ENCODE assay signal across 8 cellular contexts in the genomic region with DNA sequence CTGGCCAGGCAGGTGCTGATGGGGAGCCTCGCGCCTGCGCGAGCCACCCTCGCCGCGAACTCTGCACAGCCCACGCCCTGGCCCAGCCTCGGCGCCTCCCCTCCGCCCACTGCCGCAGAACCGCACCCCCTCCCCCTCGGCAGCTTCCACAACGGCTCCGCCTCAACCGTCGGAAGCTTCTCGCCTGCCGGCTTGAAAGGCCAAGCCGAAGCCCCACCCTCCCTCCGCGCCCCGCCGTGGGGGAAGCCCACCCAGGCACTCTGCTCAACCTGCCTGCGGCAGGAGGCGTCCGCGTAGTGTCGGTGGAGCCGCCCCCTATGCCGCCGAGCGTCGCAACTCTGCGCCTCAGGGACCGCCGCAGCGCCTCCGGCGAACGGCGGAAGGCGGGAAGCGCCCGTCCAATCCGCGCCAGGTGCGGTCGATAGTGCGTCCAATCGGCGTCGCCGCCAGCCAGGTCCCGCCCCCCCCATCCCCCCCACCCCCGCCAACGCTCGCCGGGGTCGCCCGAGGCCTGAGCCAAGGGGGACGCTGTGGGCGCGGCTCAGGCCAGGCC. TPM values are rescaled to one million over a fixed set of nuclear protein-coding genes. Genes with fewer than 3 reads are reported as not detected.
A peak's percentile ranks its signal among the peaks of the same experiment; 100 is the strongest.
DNase-seq lines count a peak whose midpoint lies in the region; ATAC-seq and TF ChIP-seq lines count a peak whose summit lies in the region.

Gene SYCP2, minus strand, starts transcription at position 342 of the 553 bp plus-strand sequence. CDS start 11,224 bp downstream, outside the sequence.

- peak within 1 kb of the TSS; percentile 49 for H2AFZ ChIP-seq in MM.1S (ENCODE audit: low read length)

- TF ChIP-seq CTCF in MM.1S (IDR thresholded peaks at IDR 0.05; ENCODE audit: low read length) (no peak), foreskin keratinocyte (conservative IDR thresholded peaks at IDR 0.05) (no peak), ovary (IDR thresholded peaks at IDR 0.05) (no peak), upper lobe of right lung (IDR thresholded peaks at IDR 0.05) (no peak)

- H3K4me3 ChIP-seq in MM.1S (ENCODE audit: low read length) (peak within 1 kb of the TSS; percentile 57), ovary (peak within 1 kb of the TSS; percentile 57), upper lobe of right lung (peak within 1 kb of the TSS; percentile 71)

- intact Hi-C loops in ovary (cut with DNase I): loop anchor here in 1 of 4 donors (10.0 kb wide), 1 partner anchor 359 kb away; no protein-coding TSS in a partner anchor
- intact Hi-C loops in upper lobe of right lung (cut with DNase I): no loop called here

- 21 to 38% (median 35%) methylated on average over 32 to 65 of the region's 65 CpGs for WGBS in ovary, 3 donors

- H3K36me3 ChIP-seq in MM.1S (replicated peaks; ENCODE audit: insufficient read depth, low read length) (no peaks in the 10 kb centered on the region), ovary (no peaks in the 10 kb centered on the region), upper lobe of right lung (no peaks in the 10 kb centered on the region)

- ATAC-seq in GM18498 (IDR thresholded peaks at IDR 0.05; ENCODE audit: unreplicated experiment) (peak; percentile 31), foreskin keratinocyte (peak; percentile 73), upper lobe of right lung (peak; percentile 71), GM21528 (IDR thresholded peaks at IDR 0.05; ENCODE audit: low FRiP score, unreplicated experiment) (no peak)
- ATAC-seq in activated T-helper 17 cell treated with anti-CD3 and anti-CD28 coated beads, Interleukin-2, amount 50 U/mL, for 72 hours (replicated peaks): peak; percentile 70

- no peaks in the 10 kb centered on the region for H3K9me2 ChIP-seq in MM.1S (replicated peaks; ENCODE audit: insufficient read depth, low read length)

- no peak for TF ChIP-seq EP300 in ovary (IDR thresholded peaks at IDR 0.05)

- no peaks in the 10 kb centered on the region for H3K36me3 Mint-ChIP-seq in activated T-helper 17 cell treated with anti-CD3 and anti-CD28 coated beads, Interleukin-2, amount 50 U/mL, for 72 hours (ENCODE audit: low read depth)

- no peaks in the 10 kb centered on the region for H3K9me3 Mint-ChIP-seq in activated T-helper 17 cell treated with anti-CD3 and anti-CD28 coated beads, Interleukin-2, amount 50 U/mL, for 72 hours

- no peak for TF ChIP-seq POLR2A in ovary (IDR thresholded peaks at IDR 0.05)

- peak within 1 kb of the TSS; percentile 61 for H3K27ac Mint-ChIP-seq in activated T-helper 17 cell treated with anti-CD3 and anti-CD28 coated beads, Interleukin-2, amount 50 U/mL, for 72 hours

- H3K27me3 Mint-ChIP-seq in activated T-helper 17 cell treated with anti-CD3 and anti-CD28 coated beads, Interleukin-2, amount 50 U/mL, for 72 hours: no peaks in the 10 kb centered on the region

- H3K9me3 ChIP-seq in MM.1S (replicated peaks; ENCODE audit: insufficient read depth, low read length) (no peaks in the 10 kb centered on the region), ovary (no peaks in the 10 kb centered on the region), upper lobe of right lung (no peaks in the 10 kb centered on the region)

- no peaks in the 10 kb centered on the region for H3K27me3 ChIP-seq in MM.1S (replicated peaks; ENCODE audit: insufficient read depth, low read length)
- H3K27me3 ChIP-seq in foreskin keratinocyte: no peaks in the 10 kb centered on the region
- no peaks in the 10 kb centered on the region for H3K27me3 ChIP-seq in ovary
- H3K27me3 ChIP-seq in upper lobe of right lung: no peaks in the 10 kb centered on the region

- no peaks in the 10 kb centered on the region for H3K79me2 ChIP-seq in MM.1S (ENCODE audit: low read length)

- no peak for DNase-seq in MM.1S
- no peak for DNase-seq in foreskin keratinocyte
- peak in 4 of 5 donors; percentile 39 to 68 (median 52) for DNase-seq in ovary
- DNase-seq in upper lobe of right lung: peak; percentile 78
- no peak for DNase-seq in occipital lobe (lab: John Stamatoyannopoulos, UW)

- H3K4me2 ChIP-seq in MM.1S (ENCODE audit: low read depth, low read length): peak within 1 kb of the TSS; percentile 44; the same call in 1 of the 2 replicates

- H4K20me1 ChIP-seq in MM.1S (ENCODE audit: insufficient read depth, low read length): no peaks in the 10 kb centered on the region

- no peak within 1 kb of the TSS; the same call in 1 of the 2 replicates for H3K9ac ChIP-seq in MM.1S (ENCODE audit: low read length)

- H3K4me1 ChIP-seq in MM.1S (ENCODE audit: low read length) (peaks cover 17% of the 10 kb centered on the region), foreskin keratinocyte (peaks cover 7% of the 10 kb centered on the region), ovary (ENCODE audit: insufficient read depth) (peaks cover 6% of the 10 kb centered on the region), upper lobe of right lung (peaks cover 17% of the 10 kb centered on the region)

- 0 out of 2 replicates have a peak, but pooled peaks cover 5% of the 10 kb centered on the region for H3F3A ChIP-seq in MM.1S (ENCODE audit: insufficient read depth, low read length)

- peak within 1 kb of the TSS; percentile 73 for H3K4me3 Mint-ChIP-seq in activated T-helper 17 cell treated with anti-CD3 and anti-CD28 coated beads, Interleukin-2, amount 50 U/mL, for 72 hours

- peaks cover 6% of the 10 kb centered on the region for H3K4me1 Mint-ChIP-seq in activated T-helper 17 cell treated with anti-CD3 and anti-CD28 coated beads, Interleukin-2, amount 50 U/mL, for 72 hours

- no peak within 1 kb of the TSS for H3K27ac ChIP-seq in MM.1S (ENCODE audit: low read length)
- no peak within 1 kb of the TSS for H3K27ac ChIP-seq in foreskin keratinocyte
- peak within 1 kb of the TSS; percentile 53 to 55 for H3K27ac ChIP-seq in ovary
- H3K27ac ChIP-seq in upper lobe of right lung: peak within 1 kb of the TSS; percentile 7

RNA-seq across cellular contexts. Expression of gene SYCP2, which starts in this region (rescaled TPM):
- 1 to 10 TPM; 2.5 to 6.7 TPM for total RNA-seq in activated T-helper 17 cell treated with anti-CD3 and anti-CD28 coated beads, Interleukin-2, amount 50 U/mL, for 72 hours
- total RNA-seq in foreskin keratinocyte (0.28 and 0.34 TPM in 2 replicates), ovary (1 to 10 TPM in 2 of 7 donors, under 1 TPM in 5; 0.48 to 1.9 (median 0.72) TPM), upper lobe of right lung (1.9 TPM), occipital lobe (4.1 TPM)
- polyA plus RNA-seq in foreskin keratinocyte (0.04 and 0.21 TPM in 2 replicates), ovary (1 to 10 TPM in 1 of 2 donors, under 1 TPM in 1; 0.70 to 1.2 TPM)

Comparison
In these comparisons a context has a peak if more than half of its experiments do, and no peak if none do; other contexts are left out.
1. Peak in ATAC-seq in foreskin keratinocyte; RNA of the gene not detected or under 1 TPM.
2. DNase-seq: peak in ovary (4 of 5) and upper lobe of right lung (single experiment); none in MM.1S (single experiment), foreskin keratinocyte (0 of 2) and occipital lobe (single experiment).
3. H3K27ac ChIP-seq: peak in ovary (2 of 2) and upper lobe of right lung (single experiment); none in MM.1S (single experiment) and foreskin keratinocyte (single experiment).
4. Peak in every context shown above with its lines, with median percentiles within 50 percentile points of each other: H3K4me3 ChIP-seq.